8 cellular contexts compared by ENCODE assay signal in the genomic region with DNA sequence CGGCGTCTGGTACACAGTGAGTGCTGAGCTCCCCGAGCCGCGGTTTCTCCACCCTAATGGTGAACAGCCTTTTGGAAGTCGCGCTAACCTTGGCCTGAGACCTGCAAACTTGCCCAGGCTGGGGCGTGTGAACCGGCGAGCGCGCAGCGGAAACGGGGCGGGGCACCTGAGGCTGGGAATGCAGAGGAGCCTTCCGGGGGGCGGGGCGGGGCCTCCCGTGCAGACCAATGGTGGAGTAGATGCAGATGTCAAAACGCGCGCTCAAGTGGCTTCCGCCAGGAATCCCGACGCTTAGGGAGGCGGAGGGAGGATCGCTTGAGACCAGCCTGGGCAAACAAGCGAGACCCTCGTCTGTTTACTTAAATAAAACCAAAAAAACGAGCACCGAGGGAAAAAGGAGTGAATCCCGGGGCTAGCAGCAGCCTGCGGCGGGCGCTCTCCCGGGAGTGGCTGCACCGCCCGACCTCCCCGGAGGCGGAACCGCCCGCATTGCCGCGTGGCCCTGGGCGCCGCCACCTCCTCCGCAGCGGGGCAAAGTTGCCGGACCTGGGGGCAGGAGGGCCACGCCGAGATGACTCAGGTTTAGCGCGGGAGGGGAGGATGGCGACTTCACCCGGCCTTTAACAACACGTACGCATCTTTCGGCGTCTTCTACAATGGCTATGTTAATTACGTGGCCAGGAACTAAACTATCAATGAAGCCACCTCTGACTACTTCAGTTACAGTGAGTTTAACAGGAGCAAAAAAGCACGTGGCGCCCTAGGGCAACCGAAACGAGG.
DNase-seq lines count a peak whose midpoint lies in the region; ATAC-seq and TF ChIP-seq lines count a peak whose summit lies in the region.

No MANE protein-coding gene starts in this region.

- H3K27ac ChIP-seq in BLaER1 treated with 17β-estradiol and CSF1 and Interleukin-3, amounts not matched to agents 10 nM and 100 nM = peak overlapping the region in 10 of 11 experiments; percentile 17 to 97 (median 92); a peak in 19 of 22 replicates

- H3K4me3 ChIP-seq in BLaER1 treated with 17β-estradiol and CSF1 and Interleukin-3, amounts not matched to agents 10 nM and 100 nM = peak overlapping the region; percentile 58 to 89 (median 86)
- peak overlapping the region; percentile 78 for H3K4me3 ChIP-seq in choroid plexus epithelial cell (ENCODE audit: low read depth, low read length)

- H3K9me3 ChIP-seq in BLaER1 treated with 17β-estradiol and CSF1 and Interleukin-3, amounts not matched to agents 10 nM and 100 nM (replicated peaks in 1 of 11) = no peaks in the 10 kb centered on the region

- H3K27me3 ChIP-seq in BLaER1 treated with 17β-estradiol and CSF1 and Interleukin-3, amounts not matched to agents 10 nM and 100 nM = no peaks in the 10 kb centered on the region

- no peak for TF ChIP-seq CTCF in choroid plexus epithelial cell (conservative IDR thresholded peaks at IDR 0.05; ENCODE audit: low read depth, low read length)

- ATAC-seq in GM19328 (IDR thresholded peaks at IDR 0.05; ENCODE audit: unreplicated experiment) (peak; percentile 43), HG03457 (IDR thresholded peaks at IDR 0.05; ENCODE audit: unreplicated experiment) (peak; percentile 36)

- peak overlapping the region; percentile 46 to 97 (median 93); a peak in 21 of 22 replicates for H3K9ac ChIP-seq in BLaER1 treated with 17β-estradiol and CSF1 and Interleukin-3, amounts not matched to agents 10 nM and 100 nM

- H3K4me2 ChIP-seq in BLaER1 treated with 17β-estradiol and CSF1 and Interleukin-3, amounts not matched to agents 10 nM and 100 nM = peak overlapping the region; percentile 85 to 100 (median 92)

- peaks cover 48 to 89% (median 65%) of the 10 kb centered on the region in 10 experiments for H3K4me1 ChIP-seq in BLaER1 treated with 17β-estradiol and CSF1 and Interleukin-3, amounts not matched to agents 10 nM and 100 nM

- DNase-seq in NCI-H510A treated with DMSO at 0.1 percent for 48 hours (lab: John Stamatoyannopoulos, UW) (peak; percentile 98), choroid plexus epithelial cell (ENCODE audit: low read depth) (peak; percentile 89), left kidney (ENCODE audit: low read depth, low spot score) (peak; percentile 98)
- peak; percentile 82 for DNase-seq in activated CD4-positive, alpha-beta T cell treated with anti-CD3 and anti-CD28 coated beads for 1 hour
- peak; percentile 96 to 99 for DNase-seq in stimulated activated CD4-positive, alpha-beta T cell treated with anti-CD3 and anti-CD28 coated beads, Interleukin-2, amount 100 ng/mL, for 24 hours

- peaks cover 0 to 27% (median 20%) of the 10 kb centered on the region in 11 experiments; a peak in 17 of 22 replicates for H4K20me1 ChIP-seq in BLaER1 treated with 17β-estradiol and CSF1 and Interleukin-3, amounts not matched to agents 10 nM and 100 nM

- H3K36me3 ChIP-seq in BLaER1 treated with 17β-estradiol and CSF1 and Interleukin-3, amounts not matched to agents 10 nM and 100 nM = peaks cover 0 to 23% (median 15%) of the 10 kb centered on the region in 11 experiments; a peak in 12 of 22 replicates

Comparison
In these comparisons a context has a peak if more than half of its experiments do, and no peak if none do; other contexts are left out.
1. Peak in every context shown above with its lines: DNase-seq, ATAC-seq, H3K4me3 ChIP-seq and H3K27ac ChIP-seq.